ENCODE assay signal across 8 cellular contexts in genomic region chr5:133051547-133052316, GRCh38. TPM values are rescaled to one million over a fixed set of nuclear protein-coding genes. Genes with fewer than 3 reads are reported as not detected.
DNase-seq lines count a peak whose midpoint lies in the region; ATAC-seq and TF ChIP-seq lines count a peak whose summit lies in the region.

TSS of gene HSPA4 (plus strand) at chr5:133052013. CDS start at chr5:133052251, 238 bp downstream.

- H3K36me3 ChIP-seq in heart right ventricle (no peaks in the 10 kb centered on the region), upper lobe of left lung (peaks cover 0 to under 1% (median 0%) of the 10 kb centered on the region in 4 donors)

- H3K27ac ChIP-seq in heart right ventricle (peak within 1 kb of the TSS; percentile 86 to 99 (median 98)), upper lobe of left lung (peak within 1 kb of the TSS; percentile 98 to 100 (median 99))

- H3K9me3 ChIP-seq in heart right ventricle (no peaks in the 10 kb centered on the region), upper lobe of left lung (no peaks in the 10 kb centered on the region)

- peak; percentile 48 to 97 (median 92) for TF ChIP-seq POLR2A in upper lobe of left lung (IDR thresholded peaks at IDR 0.05)

- H3K4me1 ChIP-seq in heart right ventricle = peaks cover 6 to 65% (median 54%) of the 10 kb centered on the region in 9 donors
- H3K4me1 ChIP-seq in upper lobe of left lung = peaks cover 25 to 33% (median 30%) of the 10 kb centered on the region in 4 donors

- H3K4me3 ChIP-seq in heart right ventricle (peak within 1 kb of the TSS; percentile 70 to 98 (median 90)), upper lobe of left lung (peak within 1 kb of the TSS; percentile 77 to 98 (median 82))

- TF ChIP-seq CTCF in GM13976 (IDR thresholded peaks at IDR 0.05; ENCODE audit: borderline replicate concordance, control extremely low read depth, extremely low read depth, insufficient read depth, missing control alignments) = no peak
- TF ChIP-seq CTCF in heart right ventricle (IDR thresholded peaks at IDR 0.05) = no peak
- peak in 2 of 6 experiments; percentile 5 to 12 for TF ChIP-seq CTCF in upper lobe of left lung (IDR thresholded peaks at IDR 0.05)

- intact Hi-C loops in T-helper 1 cell treated with Interleukin-12 subunit alpha and Interleukin-12 subunit beta and Interleukin-4 antibody, amounts not matched to agents 30 ng/mL and 1 ng/mL, for 36 hours (cut with micrococcal nuclease) = loop anchor here (1.0 to 10.0 kb wide), 14 partner anchors 25 to 1674 kb away; partner anchors contain the start of genes AFF4, C5orf15, FNIP1 and GDF9
- intact Hi-C loops in heart right ventricle (cut with DNase I) = loop anchor here in 6 of 10 donors (2.0 to 10.0 kb wide), 3 partner anchors 25 to 89 kb away; partner anchors contain the start of genes AFF4 (in 6 of the 6) and ZCCHC10 (in 1 of the 6)
- intact Hi-C loops in posterior cingulate gyrus (cut with DNase I) = loop anchor here (1.0 to 2.0 kb wide), 2 partner anchors 25 to 89 kb away; partner anchors contain the start of genes AFF4 and ZCCHC10

- no peak for TF ChIP-seq EP300 in upper lobe of left lung (IDR thresholded peaks at IDR 0.05)

- ATAC-seq in HG02870 (IDR thresholded peaks at IDR 0.05; ENCODE audit: unreplicated experiment) (peak; percentile 83), heart right ventricle (peak; percentile 89 to 97 (median 94)), upper lobe of left lung (ENCODE audit: low FRiP score in 2 of 2) (peak; percentile 95 to 96)

- DNase-seq in GM13976 (ENCODE audit: low spot score) (peak; percentile 99), NCI-H146 treated with DMSO at 0.1 percent for 48 hours (lab: John Stamatoyannopoulos, UW; ENCODE audit: unreplicated experiment) (peak; percentile 86), amniotic epithelial cell (ENCODE audit: low read depth) (peak; percentile 97), heart right ventricle (peak; percentile 95 to 99), posterior cingulate gyrus (peak; percentile 97 to 100 (median 99)), upper lobe of left lung (peak; percentile 94 to 98)

- H3K27me3 ChIP-seq in heart right ventricle (no peaks in the 10 kb centered on the region), upper lobe of left lung (no peaks in the 10 kb centered on the region)

- WGBS in heart right ventricle, 2 donors = 0% methylated on average over 68 of the region's 68 CpGs
- 0 to 1% methylated on average over 24 to 33 of the region's 68 CpGs for WGBS in upper lobe of left lung, 2 donors

- in situ Hi-C loops in GM13976 (cut with MboI; ENCODE audit: low sequenced_read_pairs, unreplicated experiment) = no loop called here

RNA-seq across cellular contexts. Expression of gene HSPA4, which starts in this region (rescaled TPM):
- total RNA-seq in T-helper 1 cell treated with Interleukin-12 subunit alpha and Interleukin-12 subunit beta and Interleukin-4 antibody, amounts not matched to agents 30 ng/mL and 1 ng/mL, for 36 hours = 109 and 117 TPM in 2 replicates
- 100 to 1,000 TPM in 6 of 10 donors, 10 to 100 TPM in 4; 79.6 to 156 (median 111) TPM for total RNA-seq in heart right ventricle
- polyA plus RNA-seq in heart right ventricle = 100 to 1,000 TPM in 1 of 2 donors, 10 to 100 TPM in 1; 44.9 to 179 TPM
- total RNA-seq in upper lobe of left lung = 10 to 100 TPM; 27.2 to 59.1 (median 56.7) TPM

Comparison
In these comparisons a context has a peak if more than half of its experiments do, and no peak if none do; other contexts are left out.
1. Peak in every context shown above with its lines: DNase-seq, ATAC-seq, H3K4me3 ChIP-seq and H3K27ac ChIP-seq.